Comparison of ENCODE assay signal across 17 cellular contexts in the genomic region with DNA sequence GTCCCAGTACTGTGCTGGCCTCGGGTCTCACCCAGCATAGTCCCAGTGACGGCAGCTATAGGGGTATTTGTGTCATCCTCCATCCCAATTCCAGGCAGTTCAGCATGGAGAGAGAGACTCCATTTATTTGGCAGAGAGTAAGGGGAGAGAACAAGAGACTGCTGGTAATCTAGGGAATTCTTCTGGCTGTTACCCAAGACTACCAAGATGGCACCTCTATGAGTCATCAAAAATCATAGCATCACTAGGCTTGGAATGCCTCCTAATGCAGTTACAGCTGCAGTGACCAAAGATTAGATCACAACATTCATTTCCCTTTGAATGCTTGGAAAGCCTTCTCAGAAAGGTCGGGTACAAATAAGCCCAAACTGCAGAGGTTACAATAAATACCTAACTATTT.
A peak's percentile ranks its signal among the peaks of the same experiment; 100 is the strongest.
DNase-seq lines count a peak whose midpoint lies in the region; ATAC-seq and TF ChIP-seq lines count a peak whose summit lies in the region.
"Had no signal": no experiment of that assay in that cellular context is flagged by ENCODE, and none has a peak within 500 bp of the region (broad histone marks: within the 10 kb centered on the region; RNA-seq: fewer than 3 reads in every experiment).

No MANE protein-coding gene starts in this region.

- DNase-seq in AG09319 (ENCODE audit: extremely low read depth, low read depth) = peak; percentile 5
- DNase-seq in LHCN-M2 (ENCODE audit: low read depth) = peak; percentile 74
- DNase-seq in astrocyte of the spinal cord (ENCODE audit: low read depth, low spot score) = peak; percentile 70
- DNase-seq in glomerular visceral epithelial cell (ENCODE audit: extremely low spot score) = peak; percentile 66
- no peak for DNase-seq in activated CD4-positive, CD25-positive, alpha-beta regulatory T cell (lab: John Stamatoyannopoulos, UW)
- DNase-seq in stimulated activated CD4-positive, alpha-beta T cell treated with anti-CD3 and anti-CD28 coated beads, Interleukin-2, amount 100 ng/mL, for 24 hours = no peak
- DNase-seq: activated CD4-positive, alpha-beta T cell treated with anti-CD3 and anti-CD28 coated beads for 36 hours; BE2C; immature natural killer cell; MG63; OCI-M1; T-helper 1 cell had no signal

- in situ Hi-C loops in astrocyte of the spinal cord (cut with HindIII; ENCODE audit: low sequenced_read_pairs) = no loop called here

- no peak overlapping the region for H3K4me3 ChIP-seq in astrocyte of the spinal cord (ENCODE audit: low read depth, low read length)
- H3K4me3 ChIP-seq: gastroesophageal sphincter, MG63, prostate gland, vagina had no signal

- ATAC-seq in GM18870 (IDR thresholded peaks at IDR 0.05; ENCODE audit: unreplicated experiment) (no peak), GM19351 (IDR thresholded peaks at IDR 0.05; ENCODE audit: unreplicated experiment) (no peak)
- ATAC-seq: activated CD4-positive, alpha-beta T cell treated with anti-CD3 and anti-CD28 coated beads for 36 hours; gastroesophageal sphincter had no signal

- TF ChIP-seq CTCF in AG09319 (IDR thresholded peaks at IDR 0.05; ENCODE audit: low read depth, low read length) (no peak), astrocyte of the spinal cord (IDR thresholded peaks at IDR 0.05; ENCODE audit: low read depth, low read length) (no peak)

Comparison
In these comparisons a context has a peak if more than half of its experiments do, and no peak if none do; other contexts are left out.
1. DNase-seq: peak in AG09319 (single experiment), LHCN-M2 (single experiment), astrocyte of the spinal cord (single experiment) and glomerular visceral epithelial cell (single experiment); none in activated CD4-positive, CD25-positive, alpha-beta regulatory T cell (0 of 4) and stimulated activated CD4-positive, alpha-beta T cell treated with anti-CD3 and anti-CD28 coated beads, Interleukin-2, amount 100 ng/mL, for 24 hours (0 of 2).